1 cellular context compared by ENCODE assay signal in the genomic region with DNA sequence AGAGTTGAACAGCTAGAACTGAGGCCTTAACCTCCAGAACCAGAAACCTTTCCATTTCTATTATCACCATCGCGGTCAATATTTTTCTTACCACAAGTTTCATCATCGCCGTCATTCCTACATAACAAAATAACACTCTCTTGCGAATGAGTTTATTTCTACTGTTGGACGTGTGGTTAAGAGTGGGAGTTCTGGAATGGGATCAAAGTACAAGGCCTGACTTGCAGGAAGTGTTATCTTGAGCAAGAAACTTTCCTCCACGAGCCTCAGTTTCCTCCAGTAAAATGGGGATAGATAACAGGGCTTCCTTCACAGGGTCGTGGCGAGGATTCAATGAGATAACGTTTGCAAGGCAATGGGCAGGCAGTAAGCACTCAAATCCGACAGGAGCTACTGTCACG.
TF ChIP-seq lines count a peak whose summit lies in the region.

No MANE protein-coding gene starts in this region.

TF ChIP-seq in HCT116, 20 proteins besides CTCF, POLR2A, EP300 and RAD21 (continued from another document):
- TF ChIP-seq, protein P1, sequence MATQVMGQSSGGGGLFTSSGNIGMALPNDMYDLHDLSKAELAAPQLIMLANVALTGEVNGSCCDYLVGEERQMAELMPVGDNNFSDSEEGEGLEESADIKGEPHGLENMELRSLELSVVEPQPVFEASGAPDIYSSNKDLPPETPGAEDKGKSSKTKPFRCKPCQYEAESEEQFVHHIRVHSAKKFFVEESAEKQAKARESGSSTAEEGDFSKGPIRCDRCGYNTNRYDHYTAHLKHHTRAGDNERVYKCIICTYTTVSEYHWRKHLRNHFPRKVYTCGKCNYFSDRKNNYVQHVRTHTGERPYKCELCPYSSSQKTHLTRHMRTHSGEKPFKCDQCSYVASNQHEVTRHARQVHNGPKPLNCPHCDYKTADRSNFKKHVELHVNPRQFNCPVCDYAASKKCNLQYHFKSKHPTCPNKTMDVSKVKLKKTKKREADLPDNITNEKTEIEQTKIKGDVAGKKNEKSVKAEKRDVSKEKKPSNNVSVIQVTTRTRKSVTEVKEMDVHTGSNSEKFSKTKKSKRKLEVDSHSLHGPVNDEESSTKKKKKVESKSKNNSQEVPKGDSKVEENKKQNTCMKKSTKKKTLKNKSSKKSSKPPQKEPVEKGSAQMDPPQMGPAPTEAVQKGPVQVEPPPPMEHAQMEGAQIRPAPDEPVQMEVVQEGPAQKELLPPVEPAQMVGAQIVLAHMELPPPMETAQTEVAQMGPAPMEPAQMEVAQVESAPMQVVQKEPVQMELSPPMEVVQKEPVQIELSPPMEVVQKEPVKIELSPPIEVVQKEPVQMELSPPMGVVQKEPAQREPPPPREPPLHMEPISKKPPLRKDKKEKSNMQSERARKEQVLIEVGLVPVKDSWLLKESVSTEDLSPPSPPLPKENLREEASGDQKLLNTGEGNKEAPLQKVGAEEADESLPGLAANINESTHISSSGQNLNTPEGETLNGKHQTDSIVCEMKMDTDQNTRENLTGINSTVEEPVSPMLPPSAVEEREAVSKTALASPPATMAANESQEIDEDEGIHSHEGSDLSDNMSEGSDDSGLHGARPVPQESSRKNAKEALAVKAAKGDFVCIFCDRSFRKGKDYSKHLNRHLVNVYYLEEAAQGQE (IDR thresholded peaks at IDR 0.05; ENCODE audit: low read depth), result no peak
- TF ChIP-seq SRF (IDR thresholded peaks at IDR 0.05; ENCODE audit: low read depth) (no peak), ZFX (IDR thresholded peaks at IDR 0.05) (no peak), YY1 (IDR thresholded peaks at IDR 0.05; ENCODE audit: extremely low read depth, insufficient replicate concordance, low read depth, low read length) (no peak), EGR1 (IDR thresholded peaks at IDR 0.05; ENCODE audit: low read depth) (no peak), ZNF274 (IDR thresholded peaks at IDR 0.05; ENCODE audit: low read depth, low read length) (no peak)
